ENCODE assay signal across 9 cellular contexts in the genomic region with DNA sequence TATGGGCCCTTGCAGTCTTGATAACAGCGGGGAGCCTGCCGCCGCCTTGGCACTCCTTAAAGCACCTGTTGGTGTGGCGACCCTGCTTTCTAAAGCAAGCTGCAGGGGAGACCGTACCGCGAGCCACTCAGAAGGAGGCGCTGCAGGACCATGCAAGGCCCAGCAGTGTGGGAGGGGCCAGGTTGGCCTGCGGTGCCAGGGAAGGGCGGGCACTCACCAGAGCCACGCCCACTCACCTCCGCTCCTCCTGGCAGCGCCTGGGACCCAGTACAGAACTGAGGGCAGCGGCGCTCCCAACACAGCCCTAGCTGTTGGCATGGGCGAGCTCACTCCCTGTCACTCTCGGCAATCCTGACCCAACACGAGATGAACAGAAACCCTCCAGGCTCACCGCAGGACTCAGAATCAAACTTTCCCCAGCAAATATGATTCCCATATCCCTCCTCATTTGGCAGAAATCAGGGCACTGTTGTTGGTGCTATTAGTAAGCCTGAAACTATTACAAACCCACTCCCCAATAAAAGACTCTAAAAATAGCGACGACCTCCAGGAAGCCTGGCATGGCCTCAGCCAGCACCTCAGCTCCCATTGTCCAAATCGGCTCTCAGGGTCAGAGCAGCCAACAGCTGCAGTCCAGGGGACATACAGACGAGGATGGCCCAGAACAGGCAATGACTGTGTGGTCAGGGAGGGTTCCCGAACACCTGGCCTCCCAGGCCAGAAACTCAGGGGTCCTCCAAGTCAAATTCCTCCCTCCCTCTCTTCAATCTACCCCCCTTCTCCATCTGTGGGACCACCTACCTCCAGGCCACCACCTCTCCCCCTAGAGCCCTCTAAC.
A peak's percentile ranks its signal among the peaks of the same experiment; 100 is the strongest.
DNase-seq lines count a peak whose midpoint lies in the region; ATAC-seq and TF ChIP-seq lines count a peak whose summit lies in the region.
"Had no signal": no experiment of that assay in that cellular context is flagged by ENCODE, and none has a peak within 500 bp of the region (broad histone marks: within the 10 kb centered on the region; RNA-seq: fewer than 3 reads in every experiment).

No MANE protein-coding gene starts in this region.

- H3K9me3 ChIP-seq in liver (ENCODE audit: control insufficient read depth in 4 of 4, low read length in 3 of 4): no peaks in the 10 kb centered on the region

- no peaks in the 10 kb centered on the region for H3K27me3 Mint-ChIP-seq in WTC11 (ENCODE audit: low read depth)

- TF ChIP-seq RAD21 in liver (IDR thresholded peaks at IDR 0.05): peak; percentile 96 to 97

- peaks cover 16% of the 10 kb centered on the region for H3K4me1 Mint-ChIP-seq in WTC11

- ATAC-seq in WTC11: peak; percentile 99

- WGBS in liver: 29% methylated on average over 24 of the region's 24 CpGs

- POLR2A ChIA-PET in WTC11 (lab: Charles Lee): interaction anchor here (0.6 kb wide), 1 partner anchor 108 kb away, joined by 3 read pairs; no protein-coding TSS in a partner anchor

- no peak overlapping the region; the same call in 1 of the 2 replicates for H3K27ac Mint-ChIP-seq in WTC11

- CTCF ChIA-PET in WTC11 (lab: Charles Lee): interaction anchor here (0.6 to 3.5 kb wide), 43 partner anchors 9 to 299 kb away, joined by 3 to 91 read pairs (median 5); partner anchors contain the start of genes CIB2 and SKIC8

- H3K36me3 ChIP-seq in liver (ENCODE audit: control insufficient read depth in 4 of 4, insufficient read depth in 3 of 4, low read depth in 1 of 4, low read length in 3 of 4): peaks cover 12 to 34% (median 32%) of the 10 kb centered on the region in 4 donors

- peak overlapping the region; percentile 52 to 57 for H3K27ac ChIP-seq in liver (ENCODE audit: low read depth in 1 of 2, low read length in 2 of 2)

- no peak overlapping the region for H3K4me3 ChIP-seq in cardiac fibroblast (replicated peaks in 1 of 2; ENCODE audit: low read depth in 2 of 2, low read length in 2 of 2)
- no peak overlapping the region for H3K4me3 ChIP-seq in liver (ENCODE audit: low read depth in 1 of 3, low read length in 3 of 3)
- H3K4me3 ChIP-seq: skin epidermis had no signal

- H3K4me1 ChIP-seq in liver (ENCODE audit: control insufficient read depth in 4 of 4, insufficient read depth in 4 of 4, low read length in 3 of 4): peaks cover 9 to 40% (median 33%) of the 10 kb centered on the region in 4 donors

- peak; percentile 31 for DNase-seq in NCI-H748 (lab: John Stamatoyannopoulos, UW; ENCODE audit: unreplicated experiment)
- DNase-seq in NCI-H748 treated with DMSO at 0.1 percent for 48 hours (lab: John Stamatoyannopoulos, UW): no peak
- DNase-seq in Kasumi-1 (lab: John Stamatoyannopoulos, UW): peak; percentile 40 to 46
- peak; percentile 97 for DNase-seq in WTC11 (ENCODE audit: low spot score)
- peak; percentile 45 to 62 for DNase-seq in cardiac fibroblast (ENCODE audit: low read depth in 2 of 2)
- DNase-seq in stimulated activated CD8-positive, alpha-beta memory T cell treated with anti-CD3 and anti-CD28 coated beads, Interleukin-15, amount 100 ng/mL, for 1 hour (ENCODE audit: low read depth): peak; percentile 43
- DNase-seq in GOT3 (lab: John Stamatoyannopoulos, UW): no peak

- H3K9me3 Mint-ChIP-seq in WTC11: no peaks in the 10 kb centered on the region

- peak overlapping the region; percentile 24 to 42 for H3K9ac ChIP-seq in liver (ENCODE audit: low read depth in 1 of 2, low read length in 2 of 2)

- TF ChIP-seq CTCF in WTC11 (IDR thresholded peaks at IDR 0.05) (peak; percentile 57), cardiac fibroblast (IDR thresholded peaks at IDR 0.05; ENCODE audit: low read depth, low read length) (peak; percentile 31), liver (IDR thresholded peaks at IDR 0.05; ENCODE audit: low read depth, low read length, missing input control) (peak; percentile 89)

- H3K36me3 Mint-ChIP-seq in WTC11: peaks cover 7% of the 10 kb centered on the region

- no peaks in the 10 kb centered on the region for H3K27me3 ChIP-seq in liver (ENCODE audit: control insufficient read depth in 4 of 4, insufficient read depth in 4 of 4, low read length in 3 of 4)

- no peak overlapping the region for H3K4me3 Mint-ChIP-seq in WTC11

TF ChIP-seq in WTC11, 78 proteins besides CTCF, POLR2A, EP300 and RAD21 (continues in another document):
- TF ChIP-seq ZNF396 (CRISPR knock-in tag; IDR thresholded peaks at IDR 0.05; ENCODE audit: borderline replicate concordance) (no peak), SP1 (CRISPR knock-in tag; conservative IDR thresholded peaks at IDR 0.05) (peak; percentile 96), TEAD4 (CRISPR knock-in tag; IDR thresholded peaks at IDR 0.05) (no peak), GRHL2 (CRISPR knock-in tag; IDR thresholded peaks at IDR 0.05; ENCODE audit: insufficient replicate concordance, severe bottlenecking) (no peak), CBFB (CRISPR knock-in tag; IDR thresholded peaks at IDR 0.05; ENCODE audit: low read depth) (peak; percentile 27; the same call in 1 of the 2 replicates), NFE2L1 (CRISPR knock-in tag; IDR thresholded peaks at IDR 0.05) (no peak), ETV6 (CRISPR knock-in tag; IDR thresholded peaks at IDR 0.05) (no peak)
- TF ChIP-seq, protein P1, sequence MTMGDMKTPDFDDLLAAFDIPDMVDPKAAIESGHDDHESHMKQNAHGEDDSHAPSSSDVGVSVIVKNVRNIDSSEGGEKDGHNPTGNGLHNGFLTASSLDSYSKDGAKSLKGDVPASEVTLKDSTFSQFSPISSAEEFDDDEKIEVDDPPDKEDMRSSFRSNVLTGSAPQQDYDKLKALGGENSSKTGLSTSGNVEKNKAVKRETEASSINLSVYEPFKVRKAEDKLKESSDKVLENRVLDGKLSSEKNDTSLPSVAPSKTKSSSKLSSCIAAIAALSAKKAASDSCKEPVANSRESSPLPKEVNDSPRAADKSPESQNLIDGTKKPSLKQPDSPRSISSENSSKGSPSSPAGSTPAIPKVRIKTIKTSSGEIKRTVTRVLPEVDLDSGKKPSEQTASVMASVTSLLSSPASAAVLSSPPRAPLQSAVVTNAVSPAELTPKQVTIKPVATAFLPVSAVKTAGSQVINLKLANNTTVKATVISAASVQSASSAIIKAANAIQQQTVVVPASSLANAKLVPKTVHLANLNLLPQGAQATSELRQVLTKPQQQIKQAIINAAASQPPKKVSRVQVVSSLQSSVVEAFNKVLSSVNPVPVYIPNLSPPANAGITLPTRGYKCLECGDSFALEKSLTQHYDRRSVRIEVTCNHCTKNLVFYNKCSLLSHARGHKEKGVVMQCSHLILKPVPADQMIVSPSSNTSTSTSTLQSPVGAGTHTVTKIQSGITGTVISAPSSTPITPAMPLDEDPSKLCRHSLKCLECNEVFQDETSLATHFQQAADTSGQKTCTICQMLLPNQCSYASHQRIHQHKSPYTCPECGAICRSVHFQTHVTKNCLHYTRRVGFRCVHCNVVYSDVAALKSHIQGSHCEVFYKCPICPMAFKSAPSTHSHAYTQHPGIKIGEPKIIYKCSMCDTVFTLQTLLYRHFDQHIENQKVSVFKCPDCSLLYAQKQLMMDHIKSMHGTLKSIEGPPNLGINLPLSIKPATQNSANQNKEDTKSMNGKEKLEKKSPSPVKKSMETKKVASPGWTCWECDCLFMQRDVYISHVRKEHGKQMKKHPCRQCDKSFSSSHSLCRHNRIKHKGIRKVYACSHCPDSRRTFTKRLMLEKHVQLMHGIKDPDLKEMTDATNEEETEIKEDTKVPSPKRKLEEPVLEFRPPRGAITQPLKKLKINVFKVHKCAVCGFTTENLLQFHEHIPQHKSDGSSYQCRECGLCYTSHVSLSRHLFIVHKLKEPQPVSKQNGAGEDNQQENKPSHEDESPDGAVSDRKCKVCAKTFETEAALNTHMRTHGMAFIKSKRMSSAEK (CRISPR knock-in tag; IDR thresholded peaks at IDR 0.05; ENCODE audit: borderline replicate concordance): no peak

TF ChIP-seq in liver, 16 proteins besides CTCF, POLR2A, EP300 and RAD21 (continues in another document):
- TF ChIP-seq FOXA1 (IDR thresholded peaks at IDR 0.05) (no peak), TAF1 (conservative IDR thresholded peaks at IDR 0.05) (no peak), GABPA (IDR thresholded peaks at IDR 0.05 in 1 of 2, conservative IDR thresholded peaks at IDR 0.05 in 1 of 2) (no peak), SP1 (IDR thresholded peaks at IDR 0.05) (peak; percentile 48), RXRA (IDR thresholded peaks at IDR 0.05) (peak; percentile 36 to 44), FOXA2 (IDR thresholded peaks at IDR 0.05) (no peak), ATF3 (IDR thresholded peaks at IDR 0.05) (no peak), YY1 (IDR thresholded peaks at IDR 0.05) (peak; percentile 19), HNF4G (IDR thresholded peaks at IDR 0.05) (no peak)
- TF ChIP-seq, protein P2, sequence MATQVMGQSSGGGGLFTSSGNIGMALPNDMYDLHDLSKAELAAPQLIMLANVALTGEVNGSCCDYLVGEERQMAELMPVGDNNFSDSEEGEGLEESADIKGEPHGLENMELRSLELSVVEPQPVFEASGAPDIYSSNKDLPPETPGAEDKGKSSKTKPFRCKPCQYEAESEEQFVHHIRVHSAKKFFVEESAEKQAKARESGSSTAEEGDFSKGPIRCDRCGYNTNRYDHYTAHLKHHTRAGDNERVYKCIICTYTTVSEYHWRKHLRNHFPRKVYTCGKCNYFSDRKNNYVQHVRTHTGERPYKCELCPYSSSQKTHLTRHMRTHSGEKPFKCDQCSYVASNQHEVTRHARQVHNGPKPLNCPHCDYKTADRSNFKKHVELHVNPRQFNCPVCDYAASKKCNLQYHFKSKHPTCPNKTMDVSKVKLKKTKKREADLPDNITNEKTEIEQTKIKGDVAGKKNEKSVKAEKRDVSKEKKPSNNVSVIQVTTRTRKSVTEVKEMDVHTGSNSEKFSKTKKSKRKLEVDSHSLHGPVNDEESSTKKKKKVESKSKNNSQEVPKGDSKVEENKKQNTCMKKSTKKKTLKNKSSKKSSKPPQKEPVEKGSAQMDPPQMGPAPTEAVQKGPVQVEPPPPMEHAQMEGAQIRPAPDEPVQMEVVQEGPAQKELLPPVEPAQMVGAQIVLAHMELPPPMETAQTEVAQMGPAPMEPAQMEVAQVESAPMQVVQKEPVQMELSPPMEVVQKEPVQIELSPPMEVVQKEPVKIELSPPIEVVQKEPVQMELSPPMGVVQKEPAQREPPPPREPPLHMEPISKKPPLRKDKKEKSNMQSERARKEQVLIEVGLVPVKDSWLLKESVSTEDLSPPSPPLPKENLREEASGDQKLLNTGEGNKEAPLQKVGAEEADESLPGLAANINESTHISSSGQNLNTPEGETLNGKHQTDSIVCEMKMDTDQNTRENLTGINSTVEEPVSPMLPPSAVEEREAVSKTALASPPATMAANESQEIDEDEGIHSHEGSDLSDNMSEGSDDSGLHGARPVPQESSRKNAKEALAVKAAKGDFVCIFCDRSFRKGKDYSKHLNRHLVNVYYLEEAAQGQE (IDR thresholded peaks at IDR 0.05): peak; percentile 30

Comparison
In these comparisons a context has a peak if more than half of its experiments do, and no peak if none do; other contexts are left out.
1. DNase-seq: peak in NCI-H748 (single experiment), Kasumi-1 (2 of 2), WTC11 (single experiment), cardiac fibroblast (2 of 2) and stimulated activated CD8-positive, alpha-beta memory T cell treated with anti-CD3 and anti-CD28 coated beads, Interleukin-15, amount 100 ng/mL, for 1 hour (single experiment); none in NCI-H748 treated with DMSO at 0.1 percent for 48 hours (single experiment) and GOT3 (single experiment).
2. CTCF ChIP-seq: peak in every context shown above with its lines; median percentile 89 in liver; 57 in WTC11; 31 in cardiac fibroblast.